In genomic region chr7:42726066-42726785, GRCh38 we compare ENCODE assay signal across 18 cellular contexts.
"Had no signal": no experiment of that assay in that cellular context is flagged by ENCODE, and none has a peak within 500 bp of the region (broad histone marks: within the 10 kb centered on the region; RNA-seq: fewer than 3 reads in every experiment).

No MANE protein-coding gene starts in this region.

- ATAC-seq: activated CD8-positive, alpha-beta memory T cell treated with anti-CD3 and anti-CD28 coated beads, Interleukin-2, amount 10 ng/mL, durations not matched to agents 7 days and 5 days; activated T-cell treated with anti-CD3 and anti-CD28 coated beads, Interleukin-2, amount 50 U/mL, for 4 hours; lower lobe of right lung; mucosa of descending colon; natural killer cell had no signal

- H3K4me3 ChIP-seq: colonic mucosa, lower lobe of right lung, mucosa of descending colon, right atrium auricular region, suprapubic skin had no signal

- H3K36me3 ChIP-seq: colonic mucosa, lower lobe of right lung, right atrium auricular region, suprapubic skin had no signal

- H3K4me1 ChIP-seq: colonic mucosa, lower lobe of right lung, right atrium auricular region, suprapubic skin had no signal

- DNase-seq: activated CD4-positive, alpha-beta T cell treated with anti-CD3 and anti-CD28 coated beads, Interleukin-2, amount 50 U/mL, for 4 hours; activated CD4-positive, CD25-positive, alpha-beta regulatory T cell treated with anti-CD3 and anti-CD28 coated beads, Interleukin-2, amount 50 U/mL, for 72 hours; activated CD8-positive, alpha-beta memory T cell treated with anti-CD3 and anti-CD28 coated beads, Interleukin-2, amount 10 ng/mL, durations not matched to agents 7 days and 5 days; activated effector memory CD4-positive, alpha-beta T cell treated with anti-CD3 and anti-CD28 coated beads, Interleukin-2, amount 50 U/mL, for 16 hours; activated naive CD8-positive, alpha-beta T cell treated with anti-CD3 and anti-CD28 coated beads for 36 hours; activated T-cell treated with anti-CD3 and anti-CD28 coated beads, Interleukin-2, amount 50 U/mL, for 4 hours; aorta; colonic mucosa; glutamatergic neuron; lower lobe of right lung; mucosa of descending colon; natural killer cell; stimulated activated CD4-positive, alpha-beta T cell treated with anti-CD3 and anti-CD28 coated beads, Interleukin-2, amount 100 ng/mL, for 24 hours; stimulated activated naive CD4-positive, alpha-beta T cell; T-helper 9 cell had no signal

- H3K36me3 Mint-ChIP-seq: activated CD8-positive, alpha-beta memory T cell treated with anti-CD3 and anti-CD28 coated beads, Interleukin-2, amount 10 ng/mL, durations not matched to agents 7 days and 5 days; activated naive CD8-positive, alpha-beta T cell treated with anti-CD3 and anti-CD28 coated beads for 36 hours; natural killer cell; type B pancreatic cell had no signal

- H3K9me3 Mint-ChIP-seq: activated naive CD8-positive, alpha-beta T cell treated with anti-CD3 and anti-CD28 coated beads for 36 hours; activated T-cell treated with anti-CD3 and anti-CD28 coated beads, Interleukin-2, amount 50 U/mL, for 4 hours; natural killer cell; type B pancreatic cell had no signal

- H3K27ac ChIP-seq: colonic mucosa, lower lobe of right lung, right atrium auricular region, suprapubic skin had no signal

- H3K27ac Mint-ChIP-seq: activated CD8-positive, alpha-beta memory T cell treated with anti-CD3 and anti-CD28 coated beads, Interleukin-2, amount 10 ng/mL, durations not matched to agents 7 days and 5 days; activated naive CD8-positive, alpha-beta T cell treated with anti-CD3 and anti-CD28 coated beads for 36 hours; natural killer cell; type B pancreatic cell had no signal

- H3K4me1 Mint-ChIP-seq: activated CD8-positive, alpha-beta memory T cell treated with anti-CD3 and anti-CD28 coated beads, Interleukin-2, amount 10 ng/mL, durations not matched to agents 7 days and 5 days; activated naive CD8-positive, alpha-beta T cell treated with anti-CD3 and anti-CD28 coated beads for 36 hours; natural killer cell had no signal

- H3K9me3 ChIP-seq: colonic mucosa, lower lobe of right lung, mucosa of descending colon, right atrium auricular region, suprapubic skin had no signal

- H3K4me3 Mint-ChIP-seq: activated CD8-positive, alpha-beta memory T cell treated with anti-CD3 and anti-CD28 coated beads, Interleukin-2, amount 10 ng/mL, durations not matched to agents 7 days and 5 days; activated naive CD8-positive, alpha-beta T cell treated with anti-CD3 and anti-CD28 coated beads for 36 hours; activated T-cell treated with anti-CD3 and anti-CD28 coated beads, Interleukin-2, amount 50 U/mL, for 4 hours; natural killer cell; type B pancreatic cell had no signal

- H3K27me3 ChIP-seq: colonic mucosa, right atrium auricular region, suprapubic skin had no signal
